18 cellular contexts compared by ENCODE assay signal in genomic region chr10:48399056-48399541, GRCh38.
DNase-seq lines count a peak whose midpoint lies in the region; ATAC-seq and TF ChIP-seq lines count a peak whose summit lies in the region.
"Had no signal": no experiment of that assay in that cellular context is flagged by ENCODE, and none has a peak within 500 bp of the region (broad histone marks: within the 10 kb centered on the region; RNA-seq: fewer than 3 reads in every experiment).

No MANE protein-coding gene starts in this region.

- H3K4me1 ChIP-seq in Panc1 (ENCODE audit: control insufficient read depth, insufficient read depth, low read length) (peaks cover 16% of the 10 kb centered on the region), trophoblast cell (ENCODE audit: control insufficient read depth in 1 of 2, insufficient read depth in 2 of 2, low read length in 2 of 2) (peaks cover 0 to 9% of the 10 kb centered on the region in 2 experiments), lower lobe of right lung (peaks cover 8% of the 10 kb centered on the region)
- H3K4me1 ChIP-seq in effector memory CD4-positive, alpha-beta T cell (ENCODE audit: control insufficient read depth, insufficient read depth, low read length, poor library complexity, severe bottlenecking) = no peaks in the 10 kb centered on the region
- H3K4me1 ChIP-seq: BE2C had no signal

- TF ChIP-seq CTCF in Panc1 (IDR thresholded peaks at IDR 0.05) (no peak), glutamatergic neuron (IDR thresholded peaks at IDR 0.05; ENCODE audit: partially characterized antibody, unreplicated experiment) (no peak), lower lobe of right lung (IDR thresholded peaks at IDR 0.05) (no peak)

- no peaks in the 10 kb centered on the region for H3K36me3 Mint-ChIP-seq in glutamatergic neuron (ENCODE audit: unreplicated experiment)
- H3K36me3 Mint-ChIP-seq in stimulated activated memory B cell treated with anti-CD40 and anti-IgM and Interleukin-4, amounts not matched to agents 10 μg/mL and 1 μg/mL and 100 μg/mL, for 72 hours = no peaks in the 10 kb centered on the region

- BruUV-seq in Panc1 (replicated peaks; lab: Mats Ljungman, UMichigan) = no TSS peak

- no peak overlapping the region for H3K9ac ChIP-seq in trophoblast cell (ENCODE audit: low read length)

- H3K9me3 ChIP-seq in Panc1 (ENCODE audit: control insufficient read depth, insufficient read depth, low read depth, low read length) = no peaks in the 10 kb centered on the region
- no peaks in the 10 kb centered on the region for H3K9me3 ChIP-seq in trophoblast cell (ENCODE audit: insufficient read depth, low read depth, low read length)
- no peaks in the 10 kb centered on the region for H3K9me3 ChIP-seq in effector memory CD4-positive, alpha-beta T cell (ENCODE audit: control insufficient read depth, low read length)
- H3K9me3 ChIP-seq in lower lobe of right lung = no peaks in the 10 kb centered on the region
- H3K9me3 ChIP-seq: BE2C, esophagus squamous epithelium had no signal

- no peaks in the 10 kb centered on the region for H3K79me2 ChIP-seq in trophoblast cell (ENCODE audit: control insufficient read depth, insufficient read depth, low read length, poor library complexity)

- POLR2A ChIA-PET in Panc1 (lab: Charles Lee) = no interaction called here

- H3K4me1 Mint-ChIP-seq in glutamatergic neuron (ENCODE audit: low read depth, unreplicated experiment) = peaks cover 21% of the 10 kb centered on the region
- H3K4me1 Mint-ChIP-seq in stimulated activated memory B cell treated with anti-CD40 and anti-IgM and Interleukin-4, amounts not matched to agents 10 μg/mL and 1 μg/mL and 100 μg/mL, for 72 hours = peaks cover 20% of the 10 kb centered on the region

- no CpG with 5 or more reads among the region's 5 CpGs for WGBS in trophoblast cell (ENCODE audit: extremely low coverage, insufficient coverage, insufficient read length)

- H3K4me3 ChIP-seq in Panc1 (ENCODE audit: low read depth in 2 of 2, low read length in 2 of 2) (no peak overlapping the region), trophoblast cell (ENCODE audit: low read depth, low read length) (no peak overlapping the region), lower lobe of right lung (no peak overlapping the region)
- H3K4me3 ChIP-seq in effector memory CD4-positive, alpha-beta T cell (ENCODE audit: insufficient read depth, low read depth, low read length, poor library complexity, severe bottlenecking) = no peak overlapping the region
- H3K4me3 ChIP-seq: esophagus squamous epithelium had no signal

- no peak overlapping the region for H3K14ac ChIP-seq in trophoblast cell (ENCODE audit: low read length)

- no peak overlapping the region for H3K4me2 ChIP-seq in trophoblast cell (ENCODE audit: low read length)

- CTCF ChIA-PET in Panc1 (lab: Charles Lee) = no interaction called here

- peak overlapping the region; percentile 84 for H3K27ac Mint-ChIP-seq in glutamatergic neuron (ENCODE audit: unreplicated experiment)
- H3K27ac Mint-ChIP-seq in stimulated activated memory B cell treated with anti-CD40 and anti-IgM and Interleukin-4, amounts not matched to agents 10 μg/mL and 1 μg/mL and 100 μg/mL, for 72 hours = no peak overlapping the region

- DNase-seq in EH (ENCODE audit: low read depth) = peak; percentile 33
- no peak for DNase-seq in Panc1 (ENCODE audit: low read depth, low spot score)
- DNase-seq in glutamatergic neuron = peak; percentile 27
- peak in 1 of 2 donors; percentile 33 for DNase-seq in trophoblast cell
- DNase-seq in effector memory CD4-positive, alpha-beta T cell = no peak
- DNase-seq in lower lobe of right lung = no peak
- DNase-seq: activated gamma-delta T cell treated with Interleukin-2 at 50 U/mL for 16 hours; BE2C; esophagus squamous epithelium; MV-4-11; NCI-H510A treated with DMSO at 0.1 percent for 48 hours; RPMI8226; stimulated activated CD4-positive, alpha-beta T cell treated with anti-CD3 and anti-CD28 coated beads, Interleukin-4, amount 100 ng/mL, for 24 hours; stimulated activated naive CD8-positive, alpha-beta T cell treated with anti-CD3 and anti-CD28 coated beads, Interleukin-15, Interleukin-2, amounts not matched to agents 100 U/mL and 50 U/mL, for 24 hours; T-helper 9 cell had no signal

- no peaks in the 10 kb centered on the region for H3K79me1 ChIP-seq in trophoblast cell (ENCODE audit: low read length)

- H2AFZ ChIP-seq in trophoblast cell (ENCODE audit: insufficient read depth, low read length, poor library complexity) = no peak overlapping the region

- H3K27me3 Mint-ChIP-seq in glutamatergic neuron (ENCODE audit: unreplicated experiment) = peaks cover 2% of the 10 kb centered on the region
- H3K27me3 Mint-ChIP-seq in stimulated activated memory B cell treated with anti-CD40 and anti-IgM and Interleukin-4, amounts not matched to agents 10 μg/mL and 1 μg/mL and 100 μg/mL, for 72 hours = no peaks in the 10 kb centered on the region
- H3K27me3 Mint-ChIP-seq: central memory CD8-positive, alpha-beta T cell had no signal

- no peaks in the 10 kb centered on the region for H3K9me3 Mint-ChIP-seq in glutamatergic neuron (ENCODE audit: unreplicated experiment)
- H3K9me3 Mint-ChIP-seq in stimulated activated memory B cell treated with anti-CD40 and anti-IgM and Interleukin-4, amounts not matched to agents 10 μg/mL and 1 μg/mL and 100 μg/mL, for 72 hours = no peaks in the 10 kb centered on the region
- H3K9me3 Mint-ChIP-seq: central memory CD8-positive, alpha-beta T cell had no signal

- H3K36me3 ChIP-seq in Panc1 (ENCODE audit: control insufficient read depth, insufficient read depth, low read length) (no peaks in the 10 kb centered on the region), trophoblast cell (ENCODE audit: control insufficient read depth in 1 of 2, insufficient read depth in 2 of 2, low read length in 2 of 2) (no peaks in the 10 kb centered on the region), lower lobe of right lung (no peaks in the 10 kb centered on the region)
- no peaks in the 10 kb centered on the region for H3K36me3 ChIP-seq in effector memory CD4-positive, alpha-beta T cell (ENCODE audit: control insufficient read depth, insufficient read depth, low read length)
- H3K36me3 ChIP-seq: BE2C, esophagus squamous epithelium had no signal

- no peak overlapping the region for H3K23ac ChIP-seq in trophoblast cell (ENCODE audit: low read length)

- peak; percentile 69 for ATAC-seq in Panc1
- ATAC-seq in stimulated activated memory B cell treated with anti-CD40 and anti-IgM and Interleukin-4, amounts not matched to agents 10 μg/mL and 1 μg/mL and 100 μg/mL, for 72 hours = no peak
- ATAC-seq in GM18867 (IDR thresholded peaks at IDR 0.05; ENCODE audit: unreplicated experiment) = no peak
- no peak for ATAC-seq in lower lobe of right lung
- ATAC-seq: stimulated activated naive CD8-positive, alpha-beta T cell treated with anti-CD3 and anti-CD28 coated beads, Interleukin-15, Interleukin-2, amounts not matched to agents 100 U/mL and 50 U/mL, for 24 hours had no signal

- intact Hi-C loops in Panc1 (cut with micrococcal nuclease; ENCODE audit: unreplicated experiment) = no loop called here
- intact Hi-C loops in lower lobe of right lung (cut with DNase I) = no loop called here

- no peak overlapping the region for H3K18ac ChIP-seq in trophoblast cell (ENCODE audit: low read length)

- in situ Hi-C loops in Panc1 (cut with HindIII; ENCODE audit: low pct_unique_long_range_greater_than_20kb, low sequenced_read_pairs) = no loop called here

- H3K4ac ChIP-seq in trophoblast cell (ENCODE audit: low read depth, low read length) = no peak overlapping the region

- H3K27me3 ChIP-seq in Panc1 (ENCODE audit: control insufficient read depth, insufficient read depth, low read length) = no peaks in the 10 kb centered on the region
- H3K27me3 ChIP-seq in trophoblast cell (ENCODE audit: insufficient read depth, low read length) = no peaks in the 10 kb centered on the region
- no peaks in the 10 kb centered on the region for H3K27me3 ChIP-seq in effector memory CD4-positive, alpha-beta T cell (replicated peaks; ENCODE audit: control insufficient read depth, insufficient read depth, low read length, poor library complexity, severe bottlenecking)
- no peaks in the 10 kb centered on the region for H3K27me3 ChIP-seq in lower lobe of right lung (ENCODE audit: low read depth)
- H3K27me3 ChIP-seq: BE2C, esophagus squamous epithelium had no signal

- no peak overlapping the region for H2BK120ac ChIP-seq in trophoblast cell (ENCODE audit: insufficient read depth, low read length, poor library complexity)

- no peak overlapping the region for H2BK5ac ChIP-seq in trophoblast cell (ENCODE audit: low read depth, low read length, poor library complexity)

- no peak overlapping the region for H4K91ac ChIP-seq in trophoblast cell (ENCODE audit: low read depth, low read length)

- no peak overlapping the region for H2BK12ac ChIP-seq in trophoblast cell (ENCODE audit: low read length)

- H4K12ac ChIP-seq in trophoblast cell (ENCODE audit: low read depth, low read length) = no peak overlapping the region

- H3K4me3 Mint-ChIP-seq in glutamatergic neuron (ENCODE audit: unreplicated experiment) = peak overlapping the region; percentile 14
- H3K4me3 Mint-ChIP-seq in stimulated activated memory B cell treated with anti-CD40 and anti-IgM and Interleukin-4, amounts not matched to agents 10 μg/mL and 1 μg/mL and 100 μg/mL, for 72 hours = no peak overlapping the region
- H3K4me3 Mint-ChIP-seq: central memory CD8-positive, alpha-beta T cell had no signal

- no peak overlapping the region for H3K27ac ChIP-seq in Panc1 (ENCODE audit: low read length)
- H3K27ac ChIP-seq in trophoblast cell (ENCODE audit: low read depth, low read length) = peak overlapping the region; percentile 1
- no peak overlapping the region for H3K27ac ChIP-seq in effector memory CD4-positive, alpha-beta T cell (ENCODE audit: insufficient read depth, low read length, poor library complexity, severe bottlenecking)
- H3K27ac ChIP-seq in lower lobe of right lung = no peak overlapping the region
- H3K27ac ChIP-seq: esophagus squamous epithelium had no signal

- H4K8ac ChIP-seq in trophoblast cell (ENCODE audit: low read depth, low read length) = no peak overlapping the region

- H2AK5ac ChIP-seq in trophoblast cell (ENCODE audit: low read length) = no peak overlapping the region

Comparison
In these comparisons a context has a peak if more than half of its experiments do, and no peak if none do; other contexts are left out.
1. DNase-seq: peak in EH (single experiment) and glutamatergic neuron (single experiment); none in Panc1 (single experiment), effector memory CD4-positive, alpha-beta T cell (0 of 3) and lower lobe of right lung (single experiment).